Comparison of ENCODE assay signal across 8 cellular contexts in the genomic region with DNA sequence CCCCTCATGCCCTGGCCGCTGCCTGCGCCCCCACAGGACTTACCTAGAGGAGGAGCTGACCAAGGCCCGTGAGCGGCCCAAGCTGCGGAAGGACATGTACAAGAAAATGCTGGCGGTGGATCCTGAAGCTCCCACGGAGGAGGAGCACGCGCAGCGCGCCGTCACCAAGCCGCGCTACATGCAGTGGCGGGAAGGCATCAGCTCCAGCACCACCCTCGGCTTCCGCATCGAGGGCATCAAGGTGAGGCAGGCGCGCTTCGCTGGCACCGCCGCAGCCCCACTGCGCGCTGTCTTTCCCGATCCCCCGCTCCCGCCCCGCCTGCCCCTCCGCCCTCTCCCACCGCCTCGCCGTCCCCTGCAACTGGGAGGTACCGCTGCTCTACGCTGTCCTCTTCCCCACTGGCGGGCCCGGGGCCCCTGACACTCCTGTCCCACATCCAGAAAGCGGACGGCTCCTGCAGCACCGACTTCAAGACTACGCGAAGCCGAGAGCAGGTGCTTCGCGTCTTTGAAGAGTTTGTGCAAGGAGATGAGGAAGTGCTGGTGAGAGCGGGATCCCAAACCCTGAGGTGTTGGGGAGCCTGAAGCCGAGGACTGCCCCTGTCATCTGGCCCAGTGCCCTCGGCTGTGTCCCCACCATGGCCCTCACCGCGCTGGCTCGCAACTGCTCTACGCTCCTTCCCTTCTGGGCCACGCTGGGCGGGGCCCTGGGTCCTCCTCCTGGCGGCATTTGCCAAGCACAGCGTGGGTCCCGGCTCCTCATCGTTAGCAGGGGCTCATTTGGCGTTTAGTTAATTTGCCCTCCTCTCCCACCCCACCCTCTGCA. TPM values are rescaled to one million over a fixed set of nuclear protein-coding genes. Genes with fewer than 3 reads are reported as not detected.
DNase-seq lines count a peak whose midpoint lies in the region; ATAC-seq, FAIRE-seq and TF ChIP-seq lines count a peak whose summit lies in the region.

No MANE protein-coding gene starts in this region.

- no peak overlapping the region for H3K4ac ChIP-seq in mesenchymal stem cell (ENCODE audit: low read depth in 1 of 2, low read length in 2 of 2)

- TF ChIP-seq EP300 in upper lobe of left lung (IDR thresholded peaks at IDR 0.05): no peak

- H3K4me2 ChIP-seq in mesenchymal stem cell (ENCODE audit: low read length, poor library complexity, severe bottlenecking): peak overlapping the region; percentile 56

- H3K4me3 ChIP-seq in heart left ventricle (peak overlapping the region in 10 of 12 donors; percentile 6 to 47 (median 20)), mesenchymal stem cell (ENCODE audit: insufficient read depth in 1 of 2, low read depth in 1 of 2, low read length in 2 of 2) (peak overlapping the region; percentile 11 to 41), upper lobe of left lung (peak overlapping the region in 3 of 4 donors; percentile 18 to 36 (median 29))

- H2AK5ac ChIP-seq in mesenchymal stem cell (ENCODE audit: low read length, severe bottlenecking): no peak overlapping the region

- H3K27ac Mint-ChIP-seq in activated naive CD8-positive, alpha-beta T cell treated with anti-CD3 and anti-CD28 coated beads for 36 hours: no peak overlapping the region

- TF ChIP-seq CTCF in heart left ventricle (IDR thresholded peaks at IDR 0.05) (no peak), upper lobe of left lung (IDR thresholded peaks at IDR 0.05) (no peak), D721Med (IDR thresholded peaks at IDR 0.05; ENCODE audit: insufficient read depth, missing control alignments) (no peak)

- H3K36me3 ChIP-seq in heart left ventricle (no peaks in the 10 kb centered on the region), mesenchymal stem cell (ENCODE audit: control insufficient read depth in 1 of 2, insufficient read depth in 2 of 2, low read depth in 1 of 2, low read length in 2 of 2) (no peaks in the 10 kb centered on the region), upper lobe of left lung (no peaks in the 10 kb centered on the region)

- H2BK12ac ChIP-seq in mesenchymal stem cell (ENCODE audit: low read length in 2 of 2): no peak overlapping the region

- H3K23ac ChIP-seq in mesenchymal stem cell (ENCODE audit: low read length in 2 of 2): no peak overlapping the region

- H3K9ac ChIP-seq in mesenchymal stem cell (ENCODE audit: low read length): no peak overlapping the region

- H3K18ac ChIP-seq in mesenchymal stem cell (ENCODE audit: low read depth in 1 of 2, low read length in 2 of 2): no peak overlapping the region

- H4K91ac ChIP-seq in mesenchymal stem cell (ENCODE audit: low read length): no peak overlapping the region

- H3K4me1 Mint-ChIP-seq in activated naive CD8-positive, alpha-beta T cell treated with anti-CD3 and anti-CD28 coated beads for 36 hours: peaks cover 13% of the 10 kb centered on the region

- no peak for FAIRE-seq in D721Med (lab: Jason Lieb, UNC)

- WGBS in heart left ventricle, 4 donors: 18 to 22% (median 20%) methylated on average over 44 to 59 of the region's 59 CpGs
- 4% methylated on average over 43 of the region's 59 CpGs for WGBS in mesenchymal stem cell
- 7 to 10% methylated on average over 12 to 47 of the region's 59 CpGs for WGBS in upper lobe of left lung, 2 donors

- peak overlapping the region; percentile 15 for H4K8ac ChIP-seq in mesenchymal stem cell (ENCODE audit: low read length)

- H3K4me1 ChIP-seq in heart left ventricle (peaks cover 0 to 24% (median 17%) of the 10 kb centered on the region in 12 donors), mesenchymal stem cell (ENCODE audit: control insufficient read depth, insufficient read depth, low read depth, low read length) (peaks cover 21% of the 10 kb centered on the region), upper lobe of left lung (peaks cover 23 to 24% (median 24%) of the 10 kb centered on the region in 4 donors)

- H3K27me3 Mint-ChIP-seq in activated naive CD8-positive, alpha-beta T cell treated with anti-CD3 and anti-CD28 coated beads for 36 hours: peaks cover 78% of the 10 kb centered on the region

- H3K4me3 Mint-ChIP-seq in activated naive CD8-positive, alpha-beta T cell treated with anti-CD3 and anti-CD28 coated beads for 36 hours: no peak overlapping the region

- H2BK120ac ChIP-seq in mesenchymal stem cell (ENCODE audit: low read depth, low read length): no peak overlapping the region

- H3K27ac ChIP-seq in heart left ventricle: no peak overlapping the region
- no peak overlapping the region for H3K27ac ChIP-seq in mesenchymal stem cell (ENCODE audit: low read length, poor library complexity, severe bottlenecking)
- no peak overlapping the region for H3K27ac ChIP-seq in upper lobe of left lung

- no peaks in the 10 kb centered on the region for H3K79me1 ChIP-seq in mesenchymal stem cell (replicated peaks; ENCODE audit: low read length, poor library complexity, severe bottlenecking)

- H3K9me3 Mint-ChIP-seq in activated naive CD8-positive, alpha-beta T cell treated with anti-CD3 and anti-CD28 coated beads for 36 hours: no peaks in the 10 kb centered on the region

- H3K9me3 ChIP-seq in heart left ventricle (no peaks in the 10 kb centered on the region), mesenchymal stem cell (ENCODE audit: control insufficient read depth, low read length) (no peaks in the 10 kb centered on the region), upper lobe of left lung (no peaks in the 10 kb centered on the region)

- ATAC-seq in heart left ventricle: peak in 2 of 4 donors; percentile 15 to 18
- no peak for ATAC-seq in Right ventricle myocardium superior (ENCODE audit: poor library complexity)
- peak in 1 of 2 donors; percentile 38 for ATAC-seq in upper lobe of left lung (ENCODE audit: low FRiP score in 2 of 2)
- no peak for ATAC-seq in HG03135 (IDR thresholded peaks at IDR 0.05; ENCODE audit: unreplicated experiment)

- TF ChIP-seq POLR2A in heart left ventricle (IDR thresholded peaks at IDR 0.05) (no peak), upper lobe of left lung (IDR thresholded peaks at IDR 0.05) (no peak)

- no peak overlapping the region for H2BK15ac ChIP-seq in mesenchymal stem cell (ENCODE audit: low read depth, poor library complexity, severe bottlenecking)

- DNase-seq in heart left ventricle (peak in 1 of 5 donors; percentile 66), Right ventricle myocardium superior (no peak), mesenchymal stem cell (no peak), upper lobe of left lung (peak in 1 of 2 donors; percentile 82), NCI-H1048 (lab: John Stamatoyannopoulos, UW) (no peak), D721Med (ENCODE audit: insufficient read length, low spot score) (no peak)
- peak; percentile 36 for DNase-seq in activated naive CD8-positive, alpha-beta T cell treated with anti-CD3 and anti-CD28 coated beads for 36 hours

- H3K27me3 ChIP-seq in heart left ventricle (peaks cover 11 to 71% (median 48%) of the 10 kb centered on the region in 9 donors), mesenchymal stem cell (ENCODE audit: control insufficient read depth in 1 of 2, insufficient read depth in 1 of 2, low read length in 2 of 2) (peaks cover 67 to 81% of the 10 kb centered on the region in 2 experiments), upper lobe of left lung (peaks cover 0 to 22% (median 14%) of the 10 kb centered on the region in 4 donors)

- H3K36me3 Mint-ChIP-seq in activated naive CD8-positive, alpha-beta T cell treated with anti-CD3 and anti-CD28 coated beads for 36 hours: no peaks in the 10 kb centered on the region

- no peak overlapping the region for H2BK5ac ChIP-seq in mesenchymal stem cell (ENCODE audit: low read depth, low read length, poor library complexity, severe bottlenecking)

- no peak overlapping the region for H3K14ac ChIP-seq in mesenchymal stem cell (ENCODE audit: low read length in 2 of 2)

- intact Hi-C loops in heart left ventricle (cut with DNase I): no loop called here
- intact Hi-C loops in Right ventricle myocardium superior (cut with DNase I): no loop called here

- no peak overlapping the region for H2AFZ ChIP-seq in mesenchymal stem cell (ENCODE audit: low read depth, low read length)

RNA-seq across cellular contexts. Expression of gene ITPKA, which starts 8.5 kb away (rescaled TPM):
- total RNA-seq in heart left ventricle: 10 to 100 TPM in 1 of 9 donors, 1 to 10 TPM in 6, under 1 TPM in 2; 0.80 to 12.5 (median 1.8) TPM
- polyA plus RNA-seq in heart left ventricle: 1 to 10 TPM; 6.0 to 6.7 TPM
- 2.6 TPM for total RNA-seq in Right ventricle myocardium superior
- total RNA-seq in activated naive CD8-positive, alpha-beta T cell treated with anti-CD3 and anti-CD28 coated beads for 36 hours: 1 to 10 TPM; 1.3 to 1.6 TPM
- 0.37 TPM for polyA plus RNA-seq in mesenchymal stem cell (2013, experiment 1 of 2)
- polyA plus RNA-seq in mesenchymal stem cell (2013, experiment 2 of 2): 0.33 TPM
- total RNA-seq in upper lobe of left lung: 1 to 10 TPM in 2 of 6 donors, under 1 TPM in 2, not detected in 2; 0.30 to 5.2 (median 0.95) TPM

RNA-seq across cellular contexts. Expression of gene LTK, which starts 11.5 kb away (rescaled TPM):
- total RNA-seq in heart left ventricle: 1 to 10 TPM in 1 of 9 donors, under 1 TPM in 8; 0.14 to 1.6 (median 0.37) TPM
- under 1 TPM; 0.34 to 0.36 TPM for polyA plus RNA-seq in heart left ventricle
- total RNA-seq in Right ventricle myocardium superior: 1.1 TPM
- under 1 TPM in 1 of 2 experiments, not detected in 1; 0.16 TPM for total RNA-seq in activated naive CD8-positive, alpha-beta T cell treated with anti-CD3 and anti-CD28 coated beads for 36 hours
- 0.26 TPM for polyA plus RNA-seq in mesenchymal stem cell (2013, experiment 1 of 2)
- polyA plus RNA-seq in mesenchymal stem cell (2013, experiment 2 of 2): 0.22 TPM
- total RNA-seq in upper lobe of left lung: 10 to 100 TPM in 2 of 6 donors, 1 to 10 TPM in 4; 2.2 to 23.0 (median 5.7) TPM

RNA-seq across cellular contexts. Expression of gene RPAP1, which starts 41.9 kb away (rescaled TPM):
- total RNA-seq in heart left ventricle (10 to 100 TPM; 13.7 to 32.5 (median 23.7) TPM), Right ventricle myocardium superior (26.4 TPM), upper lobe of left lung (10 to 100 TPM; 22.0 to 92.2 (median 33.2) TPM)
- 10 to 100 TPM; 13.4 to 15.4 TPM for polyA plus RNA-seq in heart left ventricle
- 10 to 100 TPM; 57.3 to 61.1 TPM for total RNA-seq in activated naive CD8-positive, alpha-beta T cell treated with anti-CD3 and anti-CD28 coated beads for 36 hours
- polyA plus RNA-seq in mesenchymal stem cell (2013, experiment 1 of 2): 17.6 TPM
- polyA plus RNA-seq in mesenchymal stem cell (2013, experiment 2 of 2): 15.0 TPM

RNA-seq across cellular contexts. Expression of gene TYRO3, which starts 56.8 kb away (rescaled TPM):
- total RNA-seq in heart left ventricle (10 to 100 TPM in 3 of 9 donors, 1 to 10 TPM in 6; 2.5 to 15.4 (median 3.7) TPM), Right ventricle myocardium superior (4.3 TPM), upper lobe of left lung (10 to 100 TPM in 2 of 6 donors, 1 to 10 TPM in 4; 2.1 to 17.1 (median 9.0) TPM)
- 10 to 100 TPM in 1 of 2 donors, 1 to 10 TPM in 1; 2.6 to 13.7 TPM for polyA plus RNA-seq in heart left ventricle
- total RNA-seq in activated naive CD8-positive, alpha-beta T cell treated with anti-CD3 and anti-CD28 coated beads for 36 hours: 1 to 10 TPM; 1.1 to 1.3 TPM
- 33.5 TPM for polyA plus RNA-seq in mesenchymal stem cell (2013, experiment 1 of 2)
- 33.5 TPM for polyA plus RNA-seq in mesenchymal stem cell (2013, experiment 2 of 2)
